ENCODE assay signal across 8 cellular contexts in the genomic region with DNA sequence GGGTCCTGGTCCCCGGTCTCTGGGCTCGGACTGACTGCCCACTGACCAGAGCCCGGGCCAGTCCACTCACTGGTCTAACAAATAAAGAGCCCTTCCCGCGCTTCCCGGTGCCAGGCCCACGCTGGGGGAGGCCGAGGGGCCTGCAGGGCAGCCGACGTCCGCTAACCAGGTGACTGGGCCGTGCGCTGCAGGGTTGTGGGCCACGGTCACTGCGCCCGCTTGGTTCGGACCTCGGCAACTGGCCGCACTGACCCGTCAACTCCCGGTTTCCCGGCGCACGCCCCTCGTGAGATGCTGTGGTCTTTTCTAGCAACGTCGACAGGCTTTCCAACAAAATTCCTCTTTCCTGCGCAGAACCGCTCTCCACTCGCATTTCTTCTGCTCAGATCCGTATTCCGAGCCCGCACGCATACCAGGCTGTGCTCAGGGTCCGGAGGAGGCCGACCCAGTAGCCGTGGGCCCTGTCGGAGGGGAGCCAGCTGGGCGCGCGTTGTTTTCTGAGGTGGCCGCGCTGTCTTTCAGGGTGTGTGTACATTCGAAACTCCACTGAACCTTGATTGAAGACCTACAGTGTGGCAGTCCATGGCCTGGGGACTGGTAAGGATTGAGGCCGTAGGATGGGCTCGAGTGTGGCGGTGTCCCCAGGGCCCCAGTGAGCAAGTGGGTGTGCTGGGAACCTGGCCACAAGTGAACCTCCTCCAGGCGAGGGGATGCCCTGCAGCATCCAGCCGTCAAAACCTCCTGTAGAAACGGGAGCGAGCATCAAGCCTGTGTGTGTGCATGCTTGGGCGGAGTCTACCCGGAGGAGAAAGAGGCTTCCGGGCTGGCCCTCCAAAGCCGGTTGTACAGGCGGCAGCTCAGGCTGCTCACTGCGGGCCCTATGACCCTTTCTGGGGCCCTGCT. TPM values are rescaled to one million over a fixed set of nuclear protein-coding genes. Genes with fewer than 3 reads are reported as not detected.
A peak's percentile ranks its signal among the peaks of the same experiment; 100 is the strongest.
DNase-seq lines count a peak whose midpoint lies in the region; ATAC-seq lines count a peak whose summit lies in the region.

No MANE protein-coding gene starts in this region.

- no peaks in the 10 kb centered on the region for H3K27me3 Mint-ChIP-seq in CD4-positive, alpha-beta memory T cell
- H3K27me3 Mint-ChIP-seq in activated T-cell treated with anti-CD3 and anti-CD28 coated beads, Interleukin-2, amount 50 U/mL, for 4 hours (ENCODE audit: low read depth), result no peaks in the 10 kb centered on the region

- H3K9me3 ChIP-seq in CD4-positive, alpha-beta memory T cell (ENCODE audit: control insufficient read depth in 1 of 2, low read length in 2 of 2), result no peaks in the 10 kb centered on the region
- H3K9me3 ChIP-seq in HUES6 (ENCODE audit: control insufficient read depth, insufficient read depth, low read depth, low read length), result no peaks in the 10 kb centered on the region

- peak overlapping the region; percentile 66 to 98 (median 78) for H3K4me3 Mint-ChIP-seq in CD4-positive, alpha-beta memory T cell
- H3K4me3 Mint-ChIP-seq in activated T-cell treated with anti-CD3 and anti-CD28 coated beads, Interleukin-2, amount 50 U/mL, for 4 hours, result peak overlapping the region; percentile 98

- no peak for ATAC-seq in activated T-cell treated with anti-CD3 and anti-CD28 coated beads, Interleukin-2, amount 50 U/mL, for 4 hours
- no peak for ATAC-seq in GM21381 (IDR thresholded peaks at IDR 0.05; ENCODE audit: unreplicated experiment)
- no peak for ATAC-seq in HG03439 (IDR thresholded peaks at IDR 0.05; ENCODE audit: unreplicated experiment)

- H3K4me1 ChIP-seq in CD4-positive, alpha-beta memory T cell (ENCODE audit: insufficient read depth, low read length), result peaks cover 39% of the 10 kb centered on the region
- H3K4me1 ChIP-seq in HUES6 (ENCODE audit: control insufficient read depth, insufficient read depth, low read length), result peaks cover 39% of the 10 kb centered on the region

- DNase-seq in CD4-positive, alpha-beta memory T cell, result no peak
- DNase-seq in activated T-cell treated with anti-CD3 and anti-CD28 coated beads, Interleukin-2, amount 50 U/mL, for 4 hours, result no peak
- DNase-seq in germinal center (ENCODE audit: low spot score), result peak; percentile 1
- peak; percentile 68 for DNase-seq in retina
- DNase-seq in HuH-7.5 (ENCODE audit: low spot score), result no peak

- POLR2A ChIA-PET in CD4-positive, alpha-beta memory T cell (lab: Charles Lee; ENCODE audit: partially characterized antibody), result interaction anchor here (1.9 kb wide), 1 partner anchor 45 kb away, joined by 5 read pairs; no protein-coding TSS in a partner anchor

- H3K36me3 Mint-ChIP-seq in CD4-positive, alpha-beta memory T cell, result peaks cover 7 to 11% of the 10 kb centered on the region in 2 donors
- peaks cover 19% of the 10 kb centered on the region for H3K36me3 Mint-ChIP-seq in activated T-cell treated with anti-CD3 and anti-CD28 coated beads, Interleukin-2, amount 50 U/mL, for 4 hours (ENCODE audit: insufficient read depth)

- peak overlapping the region in 5 of 7 donors; percentile 68 to 94 (median 82) for H3K27ac Mint-ChIP-seq in CD4-positive, alpha-beta memory T cell

- CTCF ChIA-PET in CD4-positive, alpha-beta memory T cell (lab: Charles Lee; ENCODE audit: partially characterized antibody), result no interaction called here

- peak overlapping the region in 1 of 2 donors; percentile 38 for H3K4me3 ChIP-seq in CD4-positive, alpha-beta memory T cell (ENCODE audit: low read length in 2 of 2)
- H3K4me3 ChIP-seq in HUES6 (ENCODE audit: low read depth, low read length), result peak overlapping the region; percentile 70

- no peak overlapping the region for H3K27ac ChIP-seq in CD4-positive, alpha-beta memory T cell (ENCODE audit: low read depth, low read length)
- peak overlapping the region; percentile 13; the same call in 1 of the 2 replicates for H3K27ac ChIP-seq in HUES6 (ENCODE audit: low read depth, low read length)

- no peaks in the 10 kb centered on the region for H3K36me3 ChIP-seq in CD4-positive, alpha-beta memory T cell (ENCODE audit: insufficient read depth, low read length)
- peaks cover 27% of the 10 kb centered on the region for H3K36me3 ChIP-seq in HUES6 (ENCODE audit: control insufficient read depth, insufficient read depth, low read length)

- intact Hi-C loops in CD4-positive, alpha-beta memory T cell (cut with micrococcal nuclease), result loop anchor here (5.0 kb wide), 1 partner anchor 153 kb away; the partner anchor contains the start of genes GNL3 and PBRM1

- H3K9me3 Mint-ChIP-seq in CD4-positive, alpha-beta memory T cell, result peaks cover 0 to 3% (median 0%) of the 10 kb centered on the region in 8 donors
- no peaks in the 10 kb centered on the region for H3K9me3 Mint-ChIP-seq in activated T-cell treated with anti-CD3 and anti-CD28 coated beads, Interleukin-2, amount 50 U/mL, for 4 hours

- no peaks in the 10 kb centered on the region for H3K27me3 ChIP-seq in CD4-positive, alpha-beta memory T cell (ENCODE audit: insufficient read depth, low read length)
- H3K27me3 ChIP-seq in HUES6 (ENCODE audit: control insufficient read depth, insufficient read depth, low read length), result no peaks in the 10 kb centered on the region

- H3K9ac ChIP-seq in HUES6 (ENCODE audit: low read length), result peak overlapping the region; percentile 71

- H3K4me1 Mint-ChIP-seq in CD4-positive, alpha-beta memory T cell, result peaks cover 24 to 52% (median 41%) of the 10 kb centered on the region in 4 donors
- H3K4me1 Mint-ChIP-seq in activated T-cell treated with anti-CD3 and anti-CD28 coated beads, Interleukin-2, amount 50 U/mL, for 4 hours (ENCODE audit: low read depth), result peaks cover 40% of the 10 kb centered on the region

RNA-seq across cellular contexts. Expression of gene NT5DC2, which starts 0.9 kb away (rescaled TPM):
- 1 to 10 TPM; 5.5 to 5.8 TPM for total RNA-seq in CD4-positive, alpha-beta memory T cell
- polyA plus RNA-seq in CD4-positive, alpha-beta memory T cell, result 1 to 10 TPM in 1 of 2 donors, not detected in 1; 1.3 TPM
- total RNA-seq in activated T-cell treated with anti-CD3 and anti-CD28 coated beads, Interleukin-2, amount 50 U/mL, for 4 hours, result 10 to 100 TPM; 29.7 to 53.1 (median 42.8) TPM

RNA-seq across cellular contexts. Expression of gene UQCC5, which starts 1.9 kb away (rescaled TPM):
- total RNA-seq in CD4-positive, alpha-beta memory T cell, result 10 to 100 TPM; 12.1 to 13.2 TPM
- polyA plus RNA-seq in CD4-positive, alpha-beta memory T cell, result 10 to 100 TPM; 26.5 to 27.1 TPM
- 10 to 100 TPM; 22.8 to 25.7 (median 23.2) TPM for total RNA-seq in activated T-cell treated with anti-CD3 and anti-CD28 coated beads, Interleukin-2, amount 50 U/mL, for 4 hours

RNA-seq across cellular contexts. Expression of gene STAB1, which starts 39.4 kb away (rescaled TPM):
- total RNA-seq in CD4-positive, alpha-beta memory T cell, result 10 to 100 TPM; 11.3 to 13.9 TPM
- polyA plus RNA-seq in CD4-positive, alpha-beta memory T cell, result not detected
- under 1 TPM; 0.30 to 0.73 (median 0.40) TPM for total RNA-seq in activated T-cell treated with anti-CD3 and anti-CD28 coated beads, Interleukin-2, amount 50 U/mL, for 4 hours

Comparison
In these comparisons a context has a peak if more than half of its experiments do, and no peak if none do; other contexts are left out.
1. DNase-seq: peak in germinal center (single experiment) and retina (single experiment); none in CD4-positive, alpha-beta memory T cell (0 of 5), activated T-cell treated with anti-CD3 and anti-CD28 coated beads, Interleukin-2, amount 50 U/mL, for 4 hours (single experiment) and HuH-7.5 (single experiment).
2. RNA of gene NT5DC2, which starts 0.9 kb away (total RNA-seq): 29.7 to 53.1 TPM in activated T-cell treated with anti-CD3 and anti-CD28 coated beads, Interleukin-2, amount 50 U/mL, for 4 hours; 5.5 to 5.8 TPM in CD4-positive, alpha-beta memory T cell; every median in the first group is over 4 times any median in the second.
3. RNA of gene STAB1, which starts 39.4 kb away (total RNA-seq): 11.3 to 13.9 TPM in CD4-positive, alpha-beta memory T cell; 0.30 to 0.73 TPM in activated T-cell treated with anti-CD3 and anti-CD28 coated beads, Interleukin-2, amount 50 U/mL, for 4 hours; every median in the first group is over 4 times any median in the second.